ENCODE assay signal across 20 cellular contexts in the genomic region with DNA sequence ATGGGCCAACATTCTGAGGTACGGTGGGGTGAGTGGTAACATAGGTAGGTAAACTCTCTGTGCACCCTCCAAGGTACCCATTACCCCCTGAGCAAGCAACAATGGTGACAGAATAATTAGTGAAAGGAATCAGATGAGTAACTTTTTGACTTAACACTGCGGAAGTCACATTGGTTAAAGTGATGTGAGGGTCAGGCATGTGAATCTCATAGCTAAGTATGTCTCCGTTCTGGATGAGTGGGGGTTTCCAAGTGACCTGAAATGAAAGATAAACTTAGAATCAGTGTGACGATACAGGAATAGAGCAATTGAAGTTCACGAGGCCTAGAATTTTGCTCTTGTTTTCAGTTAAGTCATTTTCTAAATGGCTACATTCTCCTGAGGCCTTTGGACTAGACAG.
"Had no signal": no experiment of that assay in that cellular context is flagged by ENCODE, and none has a peak within 500 bp of the region (broad histone marks: within the 10 kb centered on the region; RNA-seq: fewer than 3 reads in every experiment).

No MANE protein-coding gene starts in this region.

- H3K27ac ChIP-seq: cardiac muscle cell, epithelial cell of prostate, heart left ventricle, pancreas, psoas muscle, right atrium auricular region, spleen, testis, uterus had no signal

- DNase-seq: activated CD4-positive, alpha-beta T cell treated with anti-CD3 and anti-CD28 coated beads, Interleukin-2, amount 50 U/mL, for 4 hours; activated CD8-positive, alpha-beta memory T cell treated with anti-CD3 and anti-CD28 coated beads for 24 hours; activated CD8-positive, alpha-beta memory T cell treated with anti-CD3 and anti-CD28 coated beads, Interleukin-2, amount 50 U/mL, for 4 hours; activated naive CD4-positive, alpha-beta T cell treated with anti-CD3 and anti-CD28 coated beads, Interleukin-2, amount 10 ng/mL, durations not matched to agents 7 days and 5 days; activated T-cell treated with anti-CD3 and anti-CD28 coated beads, Interleukin-2, amount 50 U/mL, for 48 hours; heart left ventricle; left ventricle myocardium superior; pancreas; psoas muscle; spleen; stimulated activated CD4-positive, alpha-beta T cell treated with anti-CD3 and anti-CD28 coated beads, Interleukin-4, amount 100 ng/mL, for 1 hour; stimulated activated naive CD4-positive, alpha-beta T cell; testis; trophoblast cell; uterus had no signal

- H3K9me3 ChIP-seq: pancreas, psoas muscle, right atrium auricular region, testis, uterus had no signal

- H3K36me3 ChIP-seq: cardiac muscle cell, heart left ventricle, pancreas, right atrium auricular region, spleen, uterus had no signal

- H3K27me3 ChIP-seq: cardiac muscle cell, heart left ventricle, pancreas, right atrium auricular region, spleen, testis, uterus had no signal

- H3K4me1 ChIP-seq: heart left ventricle, pancreas, psoas muscle, right atrium auricular region, spleen, testis, uterus had no signal

- ATAC-seq: heart left ventricle; left ventricle myocardium superior; natural killer cell treated with Interleukin-12 subunit alpha and Interleukin-12 subunit beta and Interleukin-15 and Interleukin-18, amount 100 ng/mL, for 72 hours; pancreas; psoas muscle; WTC11 had no signal

- H3K4me3 ChIP-seq: cardiac muscle cell, heart left ventricle, pancreas, psoas muscle, right atrium auricular region, spleen, testis, uterus had no signal
